3 cellular contexts compared by ENCODE assay signal in genomic region chr5:157693816-157694215, GRCh38. TPM values are rescaled to one million over a fixed set of nuclear protein-coding genes. Genes with fewer than 3 reads are reported as not detected.
"Had no signal": no experiment of that assay in that cellular context is flagged by ENCODE, and none has a peak within 500 bp of the region (broad histone marks: within the 10 kb centered on the region; RNA-seq: fewer than 3 reads in every experiment).

No MANE protein-coding gene starts in this region.

RNA-seq across cellular contexts. Expression of gene C5orf52, which starts 22.5 kb away (rescaled TPM):
- total RNA-seq: LHCN-M2, M059J, MCF 10A had no signal

RNA-seq across cellular contexts. Expression of gene SOX30, which starts 41.6 kb away (rescaled TPM):
- total RNA-seq: MCF 10A had no signal
